Comparison of ENCODE assay signal across 11 cellular contexts in genomic region chr7:116354171-116354545, GRCh38.
DNase-seq lines count a peak whose midpoint lies in the region; ATAC-seq and TF ChIP-seq lines count a peak whose summit lies in the region.
"Had no signal": no experiment of that assay in that cellular context is flagged by ENCODE, and none has a peak within 500 bp of the region (broad histone marks: within the 10 kb centered on the region; RNA-seq: fewer than 3 reads in every experiment).

No MANE protein-coding gene starts in this region.

- H4K20me1 ChIP-seq in PC-9 (ENCODE audit: insufficient read depth) = no peaks in the 10 kb centered on the region

- peaks cover 62% of the 10 kb centered on the region for H3K4me1 ChIP-seq in PC-9 (replicated peaks; ENCODE audit: insufficient read depth)
- H3K4me1 ChIP-seq in mucosa of descending colon (ENCODE audit: low read depth) = no peaks in the 10 kb centered on the region

- H3K9me3 ChIP-seq in PC-9 (ENCODE audit: insufficient read depth, low read depth) = no peaks in the 10 kb centered on the region; the same call in none of the 2 replicates
- no peaks in the 10 kb centered on the region for H3K9me3 ChIP-seq in mucosa of descending colon
- no peaks in the 10 kb centered on the region for H3K9me3 ChIP-seq in T-helper 17 cell (ENCODE audit: control insufficient read depth, low read length, poor library complexity, severe bottlenecking)

- no TSS peak for BruUV-seq in PC-9 (replicated peaks; lab: Mats Ljungman, UMichigan)

- no peaks in the 10 kb centered on the region for H3K9me2 ChIP-seq in PC-9 (ENCODE audit: insufficient read depth)

- CTCF ChIA-PET in PC-9 (lab: Charles Lee) = interaction anchor here (0.6 kb wide), 1 partner anchor 95 kb away, joined by 5 read pairs; no protein-coding TSS in a partner anchor

- H3K36me3 ChIP-seq in PC-9 (ENCODE audit: low read depth) (no peaks in the 10 kb centered on the region), mucosa of descending colon (ENCODE audit: low read depth) (no peaks in the 10 kb centered on the region)

- H3K4me3 ChIP-seq in PC-9 = peak overlapping the region; percentile 23; the same call in 1 of the 2 replicates
- H3K4me3 ChIP-seq in mucosa of descending colon = no peak overlapping the region

- POLR2A ChIA-PET in PC-9 (lab: Charles Lee; ENCODE audit: unreplicated experiment) = interaction anchor here (0.6 to 0.9 kb wide), 9 partner anchors 13 to 600 kb away, joined by 3 to 10 read pairs (median 4); no protein-coding TSS in a partner anchor

- no peak overlapping the region; the same call in 1 of the 2 replicates for H2AFZ ChIP-seq in PC-9

- peaks cover 6% of the 10 kb centered on the region for H3K9me3 Mint-ChIP-seq in type B pancreatic cell
- no peaks in the 10 kb centered on the region for H3K9me3 Mint-ChIP-seq in T-helper 2 cell treated with Interferon-gamma antibody and Interleukin-4, amounts not matched to agents 5 μg/mL and 100 μg/mL, for 36 hours

- ATAC-seq in mucosa of descending colon (peak; percentile 15), T-helper 17 cell (no peak), HG02852 (IDR thresholded peaks at IDR 0.05; ENCODE audit: unreplicated experiment) (no peak)
- ATAC-seq: activated CD4-positive, CD25-positive, alpha-beta regulatory T cell treated with anti-CD3 and anti-CD28 coated beads, Interleukin-2, amount 50 U/mL, for 24 hours had no signal

- TF ChIP-seq CTCF in PC-9 (conservative IDR thresholded peaks at IDR 0.05) = no peak
- no peak for TF ChIP-seq CTCF in mucosa of descending colon (IDR thresholded peaks at IDR 0.05)
- TF ChIP-seq CTCF in type B pancreatic cell (conservative IDR thresholded peaks at IDR 0.05) = no peak

- intact Hi-C loops in PC-9 (cut with micrococcal nuclease; ENCODE audit: unreplicated experiment) (loop anchor here (1.0 to 10.0 kb wide), 4 partner anchors 81 to 781 kb away; no protein-coding TSS in a partner anchor), mucosa of descending colon (cut with DNase I, micrococcal nuclease) (no loop called here)

- H3K4me2 ChIP-seq in PC-9 = peak overlapping the region; percentile 76

- DNase-seq in PC-9 (no peak), epithelial cell of prostate (ENCODE audit: low read depth, low spot score) (no peak), mucosa of descending colon (peak in 1 of 3 donors; percentile 21), type B pancreatic cell (ENCODE audit: extremely low spot score, unreplicated experiment) (no peak), GM19240 (ENCODE audit: insufficient read length, low spot score) (no peak), T-helper 17 cell (no peak)
- no peak for DNase-seq in T-helper 2 cell treated with Interferon-gamma antibody and Interleukin-4, amounts not matched to agents 5 μg/mL and 100 μg/mL, for 36 hours (ENCODE audit: low spot score)
- DNase-seq: stimulated activated CD8-positive, alpha-beta memory T cell treated with anti-CD3 and anti-CD28 coated beads, Interleukin-4, amount 100 ng/mL, for 48 hours had no signal

- H3K36me3 Mint-ChIP-seq in type B pancreatic cell (no peaks in the 10 kb centered on the region), T-helper 17 cell (ENCODE audit: low read depth) (no peaks in the 10 kb centered on the region)
- no peaks in the 10 kb centered on the region for H3K36me3 Mint-ChIP-seq in T-helper 2 cell treated with Interferon-gamma antibody and Interleukin-4, amounts not matched to agents 5 μg/mL and 100 μg/mL, for 36 hours (ENCODE audit: low read depth)

- no peaks in the 10 kb centered on the region for H3K79me2 ChIP-seq in PC-9 (ENCODE audit: low read depth)

- H3K27ac ChIP-seq in PC-9 (peak overlapping the region; percentile 93), epithelial cell of prostate (peak overlapping the region; percentile 85)

- H3K4me3 Mint-ChIP-seq in type B pancreatic cell (no peak overlapping the region), T-helper 17 cell (no peak overlapping the region)
- no peak overlapping the region for H3K4me3 Mint-ChIP-seq in T-helper 2 cell treated with Interferon-gamma antibody and Interleukin-4, amounts not matched to agents 5 μg/mL and 100 μg/mL, for 36 hours
- H3K4me3 Mint-ChIP-seq: neural crest cell had no signal

- peaks cover 16% of the 10 kb centered on the region for H3K4me1 Mint-ChIP-seq in type B pancreatic cell (ENCODE audit: unreplicated experiment)
- no peaks in the 10 kb centered on the region for H3K4me1 Mint-ChIP-seq in T-helper 2 cell treated with Interferon-gamma antibody and Interleukin-4, amounts not matched to agents 5 μg/mL and 100 μg/mL, for 36 hours (ENCODE audit: low read depth)
- H3K4me1 Mint-ChIP-seq in T-helper 17 cell = no peaks in the 10 kb centered on the region

- peak overlapping the region; percentile 89 for H3K27ac Mint-ChIP-seq in type B pancreatic cell
- H3K27ac Mint-ChIP-seq in T-helper 2 cell treated with Interferon-gamma antibody and Interleukin-4, amounts not matched to agents 5 μg/mL and 100 μg/mL, for 36 hours = no peak overlapping the region
- H3K27ac Mint-ChIP-seq in T-helper 17 cell = no peak overlapping the region

- H3K27me3 ChIP-seq in PC-9 (ENCODE audit: insufficient read depth, low read depth) = no peaks in the 10 kb centered on the region

- no peaks in the 10 kb centered on the region for H3K27me3 Mint-ChIP-seq in type B pancreatic cell
- peaks cover 7% of the 10 kb centered on the region for H3K27me3 Mint-ChIP-seq in T-helper 2 cell treated with Interferon-gamma antibody and Interleukin-4, amounts not matched to agents 5 μg/mL and 100 μg/mL, for 36 hours (ENCODE audit: low read depth)
- H3K27me3 Mint-ChIP-seq in T-helper 17 cell = peaks cover 14% of the 10 kb centered on the region

- peaks cover 46% of the 10 kb centered on the region for H3F3A ChIP-seq in PC-9 (ENCODE audit: insufficient read depth, low read depth)
